14 cellular contexts compared by ENCODE assay signal in the genomic region with DNA sequence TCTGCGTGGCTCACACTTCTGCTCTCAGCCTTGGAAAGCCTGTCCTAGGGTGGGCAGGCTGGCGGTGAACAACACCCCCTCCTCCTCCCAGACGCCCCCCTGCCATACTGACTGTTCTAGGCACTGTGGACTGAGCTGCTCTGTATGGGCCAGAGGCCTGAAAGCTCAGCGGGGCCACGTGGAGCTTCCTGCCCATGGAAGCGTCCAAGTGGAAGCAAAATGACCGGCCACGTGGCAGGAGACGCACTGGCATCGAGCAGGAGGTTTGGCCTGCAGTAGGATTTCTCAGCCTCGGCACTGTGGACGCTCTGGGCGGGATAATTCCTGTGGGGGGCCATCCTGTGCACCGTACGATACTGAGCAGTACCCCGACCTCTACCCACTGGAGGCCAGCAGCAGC.
DNase-seq lines count a peak whose midpoint lies in the region; ATAC-seq, FAIRE-seq and TF ChIP-seq lines count a peak whose summit lies in the region.
"Had no signal": no experiment of that assay in that cellular context is flagged by ENCODE, and none has a peak within 500 bp of the region (broad histone marks: within the 10 kb centered on the region; RNA-seq: fewer than 3 reads in every experiment).

No MANE protein-coding gene starts in this region.

- BruUV-seq in K562 (replicated peaks; lab: Mats Ljungman, UMichigan) = no TSS peak

- no peaks in the 10 kb centered on the region for H3K9me3 Mint-ChIP-seq in CD14-positive monocyte
- H3K9me3 Mint-ChIP-seq: CD8-positive, alpha-beta memory T cell had no signal

- no peaks in the 10 kb centered on the region for H3F3A ChIP-seq in neural cell (ENCODE audit: insufficient read depth, low read length, poor library complexity, severe bottlenecking)

- H3K27ac Mint-ChIP-seq in CD14-positive monocyte = no peak overlapping the region
- H3K27ac Mint-ChIP-seq: B cell had no signal

- no peaks in the 10 kb centered on the region for H3K36me3 Mint-ChIP-seq in CD14-positive monocyte
- H3K36me3 Mint-ChIP-seq: CD8-positive, alpha-beta memory T cell had no signal

- H3K4me1 Mint-ChIP-seq in CD14-positive monocyte = no peaks in the 10 kb centered on the region
- H3K4me1 Mint-ChIP-seq: B cell had no signal

- POLR2A ChIA-PET in K562 (lab: Yijun Ruan, JAX) = interaction anchor here (0.6 kb wide), 1 partner anchor 151 kb away, joined by 3 read pairs; no protein-coding TSS in a partner anchor

- FAIRE-seq in K562 (lab: Jason Lieb, UNC) = no peak

- peaks cover 7 to 11% (median 8%) of the 10 kb centered on the region in 3 donors for H3K27me3 Mint-ChIP-seq in CD14-positive monocyte (ENCODE audit: low read depth in 3 of 3)

- H3K4me2 ChIP-seq in K562 (ENCODE audit: insufficient read depth, low read length) (0 out of 2 replicates have a peak overlapping the region, but pooled peaks have one; percentile 42), neural cell (ENCODE audit: low read length) (no peak overlapping the region)

- no peaks in the 10 kb centered on the region for H3K9me3 ChIP-seq in K562 (replicated peaks; ENCODE audit: control insufficient read depth, insufficient read depth, low read depth, low read length)
- H3K9me3 ChIP-seq in neural cell (ENCODE audit: low read length) = no peaks in the 10 kb centered on the region
- H3K9me3 ChIP-seq: Caco-2, HAP-1 had no signal

- in situ Hi-C loops in G401 (cut with HindIII; ENCODE audit: low sequenced_read_pairs) = no loop called here
- in situ Hi-C loops in K562 (cut with MboI) = loop anchor here (5.0 kb wide), 1 partner anchor 95 kb away; no protein-coding TSS in a partner anchor

- H2AFZ ChIP-seq in ACC112 (ENCODE audit: low read length, unreplicated experiment) = peak overlapping the region; percentile 11
- H2AFZ ChIP-seq in K562 (ENCODE audit: low read depth, low read length) = 0 out of 2 replicates have a peak overlapping the region, but pooled peaks have one; percentile 60
- no peak overlapping the region for H2AFZ ChIP-seq in neural cell (ENCODE audit: low read depth, low read length)

- CTCF ChIA-PET in K562 (lab: Yijun Ruan, JAX; ENCODE audit: low intra/inter-chr PET ratio) = no interaction called here

- H3K79me2 ChIP-seq in ACC112 (ENCODE audit: control insufficient read depth, insufficient read depth, low read length, unreplicated experiment) = no peaks in the 10 kb centered on the region
- H3K79me2 ChIP-seq in K562 (ENCODE audit: control insufficient read depth, insufficient read depth, low read length) = no peaks in the 10 kb centered on the region
- H3K79me2 ChIP-seq in neural cell (replicated peaks; ENCODE audit: insufficient read depth, low read length) = no peaks in the 10 kb centered on the region

- DNase-seq in G401 (ENCODE audit: low spot score) = peak; percentile 63
- no peak for DNase-seq in K562 (ENCODE audit: extremely low read depth in 1 of 4, low spot score in 3 of 4)
- DNase-seq in activated CD4-positive, alpha-beta T cell treated with anti-CD3 and anti-CD28 coated beads, Interleukin-2, amount 50 U/mL, for 4 hours = no peak
- no peak for DNase-seq in NCI-H128 (lab: John Stamatoyannopoulos, UW; ENCODE audit: unreplicated experiment)
- DNase-seq in CD14-positive monocyte (ENCODE audit: low spot score) = no peak
- DNase-seq in cortex of kidney (lab: John Stamatoyannopoulos, UW) = no peak
- DNase-seq: Caco-2; CD8-positive, alpha-beta memory T cell; DMS53; GOT3 had no signal

- H3K4me1 ChIP-seq in ACC112 (ENCODE audit: control insufficient read depth, insufficient read depth, low read length, unreplicated experiment) = peaks cover 36% of the 10 kb centered on the region
- H3K4me1 ChIP-seq in K562 (replicated peaks in 1 of 2; ENCODE audit: control insufficient read depth in 2 of 2, insufficient read depth in 2 of 2, low read length in 2 of 2) = peaks cover 5 to 25% of the 10 kb centered on the region in 2 experiments; a peak in 4 of 5 replicates
- H3K4me1 ChIP-seq: Caco-2, HAP-1 had no signal

- no peaks in the 10 kb centered on the region for H3K36me3 ChIP-seq in ACC112 (ENCODE audit: insufficient read depth, low read length)
- H3K36me3 ChIP-seq in K562 (ENCODE audit: control insufficient read depth, insufficient read depth, low read length) = no peaks in the 10 kb centered on the region
- H3K36me3 ChIP-seq in neural cell (ENCODE audit: insufficient read depth, low read length) = no peaks in the 10 kb centered on the region
- H3K36me3 ChIP-seq: HAP-1 had no signal

- H3K27me3 ChIP-seq in ACC112 (ENCODE audit: insufficient read depth, low read length) = no peaks in the 10 kb centered on the region
- H3K27me3 ChIP-seq in K562 (ENCODE audit: control insufficient read depth in 2 of 2, insufficient read depth in 2 of 2, low read length in 2 of 2) = peaks cover 21 to 48% of the 10 kb centered on the region in 2 experiments; a peak in 4 of 5 replicates
- H3K27me3 ChIP-seq in neural cell (ENCODE audit: insufficient read depth, low read depth, low read length) = no peaks in the 10 kb centered on the region

- TF ChIP-seq CTCF in K562 (IDR thresholded peaks at IDR 0.05 in 2 of 3, conservative IDR thresholded peaks at IDR 0.05 in 1 of 3; ENCODE audit: insufficient read depth in 2 of 3, low read depth in 1 of 3, low read length in 3 of 3) (no peak), neural cell (IDR thresholded peaks at IDR 0.05; ENCODE audit: poor library complexity, severe bottlenecking) (no peak), CD14-positive monocyte (IDR thresholded peaks at IDR 0.05) (no peak)

- ATAC-seq in K562 = no peak

- H3K4me3 ChIP-seq in ACC112 (ENCODE audit: low read depth, low read length) (peak overlapping the region; percentile 60), K562 (no peak overlapping the region), neural cell (ENCODE audit: low read length) (peak overlapping the region; percentile 34)
- H3K4me3 ChIP-seq: HAP-1 had no signal

- intact Hi-C loops in K562 (cut with micrococcal nuclease) = loop anchor here (5.0 kb wide), 1 partner anchor 185 kb away; no protein-coding TSS in a partner anchor
- intact Hi-C loops in CD14-positive monocyte (cut with micrococcal nuclease) = loop anchor here in 1 of 2 donors (5.0 kb wide), 1 partner anchor 95 kb away; no protein-coding TSS in a partner anchor

- H3K9ac ChIP-seq in K562 (ENCODE audit: insufficient read depth in 1 of 2, low read depth in 2 of 2, low read length in 2 of 2) (0 out of 4 replicates have a peak overlapping the region, but pooled peaks of 1 of the 2 experiments have one; percentile 80), neural cell (ENCODE audit: low read length) (peak overlapping the region; percentile 48)

- no peak for TF ChIP-seq EP300 in K562 (IDR thresholded peaks at IDR 0.05; ENCODE audit: low read length)
- no peak for TF ChIP-seq EP300 in neural cell (conservative IDR thresholded peaks at IDR 0.05; ENCODE audit: poor library complexity, severe bottlenecking)

- 30% methylated on average over 16 of the region's 16 CpGs for WGBS in K562 (ENCODE audit: insufficient coverage, low coverage, missing lambda C conversion rate)

- TF ChIP-seq RAD21 in K562 (CRISPR knock-in tag; conservative IDR thresholded peaks at IDR 0.05 in 1 of 2, IDR thresholded peaks at IDR 0.05 in 1 of 2) (no peak), neural cell (conservative IDR thresholded peaks at IDR 0.05) (no peak)

- H3K27ac ChIP-seq in ACC112 (ENCODE audit: low read depth, low read length) (peak overlapping the region; percentile 19; the same call in 1 of the 2 replicates), K562 (ENCODE audit: extremely low read depth, low read depth, low read length) (no peak overlapping the region), neural cell (ENCODE audit: low read length) (peak overlapping the region; percentile 65)

- H3K9me1 ChIP-seq in K562 (ENCODE audit: control insufficient read depth, insufficient read depth, low read length) = no peaks in the 10 kb centered on the region

- H4K20me1 ChIP-seq in K562 (replicated peaks; ENCODE audit: control insufficient read depth, insufficient read depth, low read length) (peaks cover 9% of the 10 kb centered on the region), neural cell (ENCODE audit: insufficient read depth) (no peaks in the 10 kb centered on the region)

- no peaks in the 10 kb centered on the region for H3K9me2 ChIP-seq in neural cell (ENCODE audit: insufficient read depth, low read length)

- no peak overlapping the region for H3K4me3 Mint-ChIP-seq in CD14-positive monocyte
- H3K4me3 Mint-ChIP-seq: B cell; CD8-positive, alpha-beta memory T cell had no signal

- TF ChIP-seq POLR2A in K562 (conservative IDR thresholded peaks at IDR 0.05) = no peak

TF ChIP-seq in K562, 482 proteins besides CTCF, POLR2A, EP300 and RAD21 (continues in another document):
- TF ChIP-seq HSF4 (CRISPR knock-in tag; IDR thresholded peaks at IDR 0.05; ENCODE audit: borderline replicate concordance) (no peak), SMAD1 (IDR thresholded peaks at IDR 0.05; ENCODE audit: low read depth, low read length, partially characterized antibody) (no peak)

TF ChIP-seq in neural cell, 6 proteins besides CTCF, POLR2A, EP300 and RAD21 (continues in another document):
- TF ChIP-seq EZH2 (IDR thresholded peaks at IDR 0.05; ENCODE audit: borderline replicate concordance, insufficient read depth, low read length, poor library complexity, severe bottlenecking) = no peak
- no peak for TF ChIP-seq SMC3 (conservative IDR thresholded peaks at IDR 0.05; ENCODE audit: poor library complexity)
- TF ChIP-seq TAF1 (IDR thresholded peaks at IDR 0.05; ENCODE audit: low read depth) = no peak
- TF ChIP-seq MXI1 (conservative IDR thresholded peaks at IDR 0.05; ENCODE audit: poor library complexity, severe bottlenecking) = no peak
- TF ChIP-seq POLR2AphosphoS5 (IDR thresholded peaks at IDR 0.05) = no peak
